ENCODE assay signal across 19 cellular contexts in the genomic region with DNA sequence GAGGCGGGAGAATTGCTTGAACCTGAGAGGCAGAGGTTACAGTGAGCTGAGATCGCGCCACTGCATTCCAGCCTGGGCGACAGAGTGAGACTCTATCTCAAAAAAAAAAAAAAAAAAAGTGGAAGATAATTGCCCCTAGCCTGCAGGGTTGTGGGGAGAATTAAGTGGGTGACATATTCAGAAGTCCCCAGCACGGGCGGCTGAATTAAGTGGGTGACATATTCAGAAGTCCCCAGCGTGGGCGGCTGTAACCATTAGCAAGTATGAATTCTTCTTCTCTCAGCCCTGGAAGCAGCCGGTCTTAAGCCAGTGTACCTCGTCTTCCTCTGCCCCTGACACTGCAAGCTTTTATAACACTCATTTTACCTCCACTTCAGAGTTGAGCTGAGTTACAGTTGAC. TPM values are rescaled to one million over a fixed set of nuclear protein-coding genes. Genes with fewer than 3 reads are reported as not detected.
A peak's percentile ranks its signal among the peaks of the same experiment; 100 is the strongest.
DNase-seq lines count a peak whose midpoint lies in the region; ATAC-seq and TF ChIP-seq lines count a peak whose summit lies in the region.
"Had no signal": no experiment of that assay in that cellular context is flagged by ENCODE, and none has a peak within 500 bp of the region (broad histone marks: within the 10 kb centered on the region; RNA-seq: fewer than 3 reads in every experiment).

No MANE protein-coding gene starts in this region.

- no peak overlapping the region for H3K23ac ChIP-seq in mesendoderm (ENCODE audit: low read length)

- WGBS in mesendoderm (ENCODE audit: extremely low coverage, insufficient coverage, low lambda C conversion rate), result no CpG with 5 or more reads among the region's 10 CpGs

- BruUV-seq in PC-9 (replicated peaks; lab: Mats Ljungman, UMichigan), result no TSS peak

- no peaks in the 10 kb centered on the region for H3K27me3 Mint-ChIP-seq in activated CD8-positive, alpha-beta T cell treated with anti-CD3 and anti-CD28 coated beads for 36 hours
- peaks cover 7% of the 10 kb centered on the region for H3K27me3 Mint-ChIP-seq in activated CD8-positive, alpha-beta T cell treated with anti-CD3 and anti-CD28 coated beads, Interleukin-2, amount 10 ng/mL, durations not matched to agents 7 days and 5 days (ENCODE audit: low read depth)
- no peaks in the 10 kb centered on the region for H3K27me3 Mint-ChIP-seq in mesothelial cell of epicardium (ENCODE audit: low read depth)

- H3K4me1 Mint-ChIP-seq in activated CD8-positive, alpha-beta T cell treated with anti-CD3 and anti-CD28 coated beads for 36 hours (ENCODE audit: low read depth), result no peaks in the 10 kb centered on the region
- no peaks in the 10 kb centered on the region for H3K4me1 Mint-ChIP-seq in activated CD8-positive, alpha-beta T cell treated with anti-CD3 and anti-CD28 coated beads, Interleukin-2, amount 10 ng/mL, durations not matched to agents 7 days and 5 days (ENCODE audit: low read depth)
- peaks cover 18% of the 10 kb centered on the region for H3K4me1 Mint-ChIP-seq in mesothelial cell of epicardium
- H3K4me1 Mint-ChIP-seq: CD14-positive monocyte; CD4-positive, alpha-beta memory T cell had no signal

- H2BK120ac ChIP-seq in mesendoderm (ENCODE audit: low read depth, low read length), result no peak overlapping the region

- H3K4me1 ChIP-seq in PC-9 (replicated peaks; ENCODE audit: insufficient read depth) (peaks cover 48% of the 10 kb centered on the region), mesendoderm (ENCODE audit: control insufficient read depth, low read depth, low read length) (peaks cover 4% of the 10 kb centered on the region)
- H3K4me1 ChIP-seq: A549 had no signal

- no peak overlapping the region for H3K27ac Mint-ChIP-seq in activated CD8-positive, alpha-beta T cell treated with anti-CD3 and anti-CD28 coated beads for 36 hours
- H3K27ac Mint-ChIP-seq in activated CD8-positive, alpha-beta T cell treated with anti-CD3 and anti-CD28 coated beads, Interleukin-2, amount 10 ng/mL, durations not matched to agents 7 days and 5 days, result no peak overlapping the region
- no peak overlapping the region for H3K27ac Mint-ChIP-seq in mesothelial cell of epicardium
- H3K27ac Mint-ChIP-seq: CD14-positive monocyte, GM23338, HFFc6 had no signal

- H3K9ac ChIP-seq in mesendoderm (ENCODE audit: low read length), result no peak overlapping the region
- H3K9ac ChIP-seq: BLaER1 had no signal

- TF ChIP-seq CTCF in activated CD8-positive, alpha-beta T cell treated with anti-CD3 and anti-CD28 coated beads for 36 hours (IDR thresholded peaks at IDR 0.05), result no peak
- TF ChIP-seq CTCF in PC-9 (conservative IDR thresholded peaks at IDR 0.05) (no peak), mesothelial cell of epicardium (IDR thresholded peaks at IDR 0.05; ENCODE audit: unreplicated experiment) (no peak)

- POLR2A ChIA-PET in activated CD8-positive, alpha-beta T cell treated with anti-CD3 and anti-CD28 coated beads for 36 hours (lab: Charles Lee), result interaction anchor here (1.0 kb wide), 1 partner anchor 60 kb away, joined by 3 read pairs; no protein-coding TSS in a partner anchor
- POLR2A ChIA-PET in activated CD8-positive, alpha-beta T cell treated with anti-CD3 and anti-CD28 coated beads, Interleukin-2, amount 10 ng/mL, durations not matched to agents 7 days and 5 days (lab: Charles Lee), result no interaction called here
- POLR2A ChIA-PET in PC-9 (lab: Charles Lee; ENCODE audit: unreplicated experiment), result interaction anchor here (0.6 to 0.7 kb wide), 3 partner anchors 15 to 79 kb away, joined by 4 to 10 read pairs (median 4); no protein-coding TSS in a partner anchor

- H3K4me3 ChIP-seq in PC-9 (no peak overlapping the region), mesendoderm (ENCODE audit: low read length) (no peak overlapping the region)
- H3K4me3 ChIP-seq: A549, BLaER1, GM23338 had no signal

- no peak overlapping the region for H2BK5ac ChIP-seq in mesendoderm (ENCODE audit: low read length)

- H4K8ac ChIP-seq in mesendoderm (ENCODE audit: low read depth, low read length), result no peak overlapping the region

- no peaks in the 10 kb centered on the region for H3K79me2 ChIP-seq in PC-9 (ENCODE audit: low read depth)
- no peaks in the 10 kb centered on the region for H3K79me2 ChIP-seq in mesendoderm (ENCODE audit: control insufficient read depth, insufficient read depth, low read length)

- no peaks in the 10 kb centered on the region for H3K79me1 ChIP-seq in mesendoderm (ENCODE audit: low read length)

- ATAC-seq in activated CD8-positive, alpha-beta T cell treated with anti-CD3 and anti-CD28 coated beads for 36 hours, result no peak
- ATAC-seq in activated CD8-positive, alpha-beta T cell treated with anti-CD3 and anti-CD28 coated beads, Interleukin-2, amount 10 ng/mL, durations not matched to agents 7 days and 5 days, result no peak
- ATAC-seq in HG03460 (IDR thresholded peaks at IDR 0.05; ENCODE audit: unreplicated experiment), result no peak
- ATAC-seq: A549 had no signal

- H3K18ac ChIP-seq in mesendoderm (ENCODE audit: low read length), result no peak overlapping the region

- H3K36me3 ChIP-seq in PC-9 (ENCODE audit: low read depth) (no peaks in the 10 kb centered on the region), mesendoderm (ENCODE audit: control insufficient read depth, insufficient read depth, low read length) (no peaks in the 10 kb centered on the region)
- H3K36me3 ChIP-seq: BLaER1 had no signal

- H3K27me3 ChIP-seq in PC-9 (ENCODE audit: insufficient read depth, low read depth) (no peaks in the 10 kb centered on the region), mesendoderm (ENCODE audit: insufficient read depth, low read length, poor library complexity) (no peaks in the 10 kb centered on the region)
- H3K27me3 ChIP-seq: BLaER1 had no signal

- no peaks in the 10 kb centered on the region for H3K36me3 Mint-ChIP-seq in activated CD8-positive, alpha-beta T cell treated with anti-CD3 and anti-CD28 coated beads for 36 hours (ENCODE audit: low read depth)
- no peaks in the 10 kb centered on the region for H3K36me3 Mint-ChIP-seq in activated CD8-positive, alpha-beta T cell treated with anti-CD3 and anti-CD28 coated beads, Interleukin-2, amount 10 ng/mL, durations not matched to agents 7 days and 5 days (ENCODE audit: low read depth)
- no peaks in the 10 kb centered on the region for H3K36me3 Mint-ChIP-seq in mesothelial cell of epicardium
- H3K36me3 Mint-ChIP-seq: CD14-positive monocyte; CD4-positive, alpha-beta memory T cell had no signal

- H3K4me2 ChIP-seq in PC-9 (peak overlapping the region; percentile 32; the same call in 1 of the 2 replicates), mesendoderm (ENCODE audit: low read length) (no peak overlapping the region)
- H3K4me2 ChIP-seq: A549, GM23338 had no signal

- no peaks in the 10 kb centered on the region for H3K9me3 Mint-ChIP-seq in activated CD8-positive, alpha-beta T cell treated with anti-CD3 and anti-CD28 coated beads for 36 hours
- no peaks in the 10 kb centered on the region for H3K9me3 Mint-ChIP-seq in activated CD8-positive, alpha-beta T cell treated with anti-CD3 and anti-CD28 coated beads, Interleukin-2, amount 10 ng/mL, durations not matched to agents 7 days and 5 days (ENCODE audit: insufficient read depth)
- H3K9me3 Mint-ChIP-seq in mesothelial cell of epicardium, result no peaks in the 10 kb centered on the region
- H3K9me3 Mint-ChIP-seq: CD14-positive monocyte, GM23338, HFFc6 had no signal

- no peak overlapping the region for H2BK15ac ChIP-seq in mesendoderm (replicated peaks; ENCODE audit: low read depth)

- no peak overlapping the region for H2AK5ac ChIP-seq in mesendoderm (ENCODE audit: low read length)

- H3K9me3 ChIP-seq in PC-9 (ENCODE audit: insufficient read depth, low read depth), result no peaks in the 10 kb centered on the region
- H3K9me3 ChIP-seq: A549, BLaER1 had no signal

- H4K20me1 ChIP-seq in PC-9 (ENCODE audit: insufficient read depth), result no peaks in the 10 kb centered on the region
- H4K20me1 ChIP-seq: BLaER1 had no signal

- intact Hi-C loops in activated CD8-positive, alpha-beta T cell treated with anti-CD3 and anti-CD28 coated beads for 36 hours (cut with micrococcal nuclease), result no loop called here
- intact Hi-C loops in PC-9 (cut with micrococcal nuclease; ENCODE audit: unreplicated experiment) (no loop called here), cardiac septum (cut with DNase I) (no loop called here)

- CTCF ChIA-PET in activated CD8-positive, alpha-beta T cell treated with anti-CD3 and anti-CD28 coated beads for 36 hours (lab: Charles Lee), result interaction anchor here (1.1 kb wide), 1 partner anchor 54 kb away, joined by 4 read pairs; no protein-coding TSS in a partner anchor
- CTCF ChIA-PET in activated CD8-positive, alpha-beta T cell treated with anti-CD3 and anti-CD28 coated beads, Interleukin-2, amount 10 ng/mL, durations not matched to agents 7 days and 5 days (lab: Charles Lee), result no interaction called here
- CTCF ChIA-PET in PC-9 (lab: Charles Lee), result no interaction called here

- DNase-seq in activated CD8-positive, alpha-beta T cell treated with anti-CD3 and anti-CD28 coated beads for 36 hours, result peak; percentile 33
- DNase-seq in activated CD8-positive, alpha-beta T cell treated with anti-CD3 and anti-CD28 coated beads, Interleukin-2, amount 10 ng/mL, durations not matched to agents 7 days and 5 days, result no peak
- DNase-seq in PC-9 (no peak), mesendoderm (no peak), mesothelial cell of epicardium (ENCODE audit: low spot score in 2 of 2, unreplicated experiment in 2 of 2) (no peak), cardiac septum (ENCODE audit: low spot score) (no peak)
- DNase-seq: CD4-positive, alpha-beta memory T cell; DMS153; DMS79; GDM1; HCEC 1CT; HFFc6; IMR-90 had no signal

- H3K27ac ChIP-seq in PC-9, result peak overlapping the region; percentile 60
- peak overlapping the region; percentile 47 for H3K27ac ChIP-seq in mesendoderm (ENCODE audit: low read depth, low read length)
- H3K27ac ChIP-seq: 22Rv1, A549, BLaER1 had no signal

- no peaks in the 10 kb centered on the region for H3K9me2 ChIP-seq in PC-9 (ENCODE audit: insufficient read depth)

- H3K4ac ChIP-seq in mesendoderm (ENCODE audit: low read depth, low read length), result no peak overlapping the region

- H3K4me3 Mint-ChIP-seq in activated CD8-positive, alpha-beta T cell treated with anti-CD3 and anti-CD28 coated beads for 36 hours, result no peak overlapping the region
- no peak overlapping the region for H3K4me3 Mint-ChIP-seq in activated CD8-positive, alpha-beta T cell treated with anti-CD3 and anti-CD28 coated beads, Interleukin-2, amount 10 ng/mL, durations not matched to agents 7 days and 5 days
- H3K4me3 Mint-ChIP-seq in mesothelial cell of epicardium, result no peak overlapping the region
- H3K4me3 Mint-ChIP-seq: CD14-positive monocyte; CD4-positive, alpha-beta memory T cell; GM23338; HFFc6 had no signal

- peaks cover 19% of the 10 kb centered on the region; the same call in 1 of the 2 replicates for H3F3A ChIP-seq in PC-9 (ENCODE audit: insufficient read depth, low read depth)

- no peak overlapping the region for H2AFZ ChIP-seq in PC-9
- H2AFZ ChIP-seq: GM23338 had no signal

- H4K5ac ChIP-seq in mesendoderm (ENCODE audit: low read length), result no peak overlapping the region

- H3K56ac ChIP-seq in mesendoderm (ENCODE audit: low read length), result peak overlapping the region; percentile 34

RNA-seq across cellular contexts. Expression of a gene that starts 44.7 kb away (rescaled TPM):
- total RNA-seq in activated CD8-positive, alpha-beta T cell treated with anti-CD3 and anti-CD28 coated beads for 36 hours, result 10 to 100 TPM in 1 of 2 experiments, 1 to 10 TPM in 1; 8.4 to 13.7 TPM
- total RNA-seq in activated CD8-positive, alpha-beta T cell treated with anti-CD3 and anti-CD28 coated beads, Interleukin-2, amount 10 ng/mL, durations not matched to agents 7 days and 5 days, result 1 to 10 TPM; 1.8 to 2.6 TPM
- 0.57 and 1.8 TPM in 2 replicates for total RNA-seq in PC-9 (2021)
- 5.7 TPM for polyA plus RNA-seq in mesendoderm (2013, experiment 1 of 2)
- 5.4 TPM for polyA plus RNA-seq in mesendoderm (2013, experiment 2 of 2)
- total RNA-seq in mesothelial cell of epicardium, result 63.3 to 68.6 TPM (median 67.5 TPM) in 3 replicates
- 64.6 TPM for total RNA-seq in cardiac septum
- total RNA-seq: CD4-positive, alpha-beta memory T cell had no signal
- polyA plus RNA-seq: CD14-positive monocyte; CD4-positive, alpha-beta memory T cell had no signal
